In the genomic region with DNA sequence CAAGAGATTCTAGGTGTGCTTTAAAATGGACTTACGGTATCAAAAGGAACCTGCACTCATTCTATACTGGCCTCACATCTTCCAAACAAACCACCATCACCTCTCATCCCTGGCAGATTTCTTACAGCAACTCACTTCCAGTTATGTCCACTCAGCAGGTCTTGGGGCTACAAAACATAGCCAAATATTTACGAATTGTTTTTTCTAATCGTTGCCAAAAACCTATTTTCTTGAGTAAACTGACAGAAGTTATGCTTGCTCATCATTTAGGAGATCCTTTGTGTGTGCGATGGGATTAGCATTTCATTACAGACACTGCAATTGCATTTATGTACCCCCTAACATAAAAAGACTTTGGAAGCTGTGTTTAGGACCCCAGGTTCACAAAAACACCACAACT, we compare ENCODE assay signal across 20 cellular contexts. TPM values are rescaled to one million over a fixed set of nuclear protein-coding genes. Genes with fewer than 3 reads are reported as not detected.
DNase-seq lines count a peak whose midpoint lies in the region; ATAC-seq, FAIRE-seq and TF ChIP-seq lines count a peak whose summit lies in the region.
"Had no signal": no experiment of that assay in that cellular context is flagged by ENCODE, and none has a peak within 500 bp of the region (broad histone marks: within the 10 kb centered on the region; RNA-seq: fewer than 3 reads in every experiment).

No MANE protein-coding gene starts in this region.

- TF ChIP-seq CTCF in HFFc6 (IDR thresholded peaks at IDR 0.05), result no peak
- no peak for TF ChIP-seq CTCF in dorsolateral prefrontal cortex (IDR thresholded peaks at IDR 0.05 in 54 of 56, conservative IDR thresholded peaks at IDR 0.05 in 2 of 56; ENCODE audit: low read depth in 1 of 56, partially characterized antibody in 56 of 56)
- no peak for TF ChIP-seq CTCF in pancreas (IDR thresholded peaks at IDR 0.05)

- WGBS in pancreas, 2 donors, result 66 to 71% methylated on average over 4 of the region's 4 CpGs

- ATAC-seq in pancreas (no peak), HG02870 (IDR thresholded peaks at IDR 0.05; ENCODE audit: unreplicated experiment) (no peak)
- ATAC-seq: effector memory CD8-positive, alpha-beta T cell; right cardiac atrium had no signal

- H3K27ac ChIP-seq in dorsolateral prefrontal cortex, result peak overlapping the region in 29 of 59 donors; percentile 3 to 95 (median 85)
- peak overlapping the region; percentile 59 for H3K27ac ChIP-seq in muscle layer of colon (ENCODE audit: low read depth, low read length)
- H3K27ac ChIP-seq in stomach smooth muscle (ENCODE audit: low read length), result no peak overlapping the region
- H3K27ac ChIP-seq in pancreas, result no peak overlapping the region
- H3K27ac ChIP-seq: RWPE1 had no signal

- H3K4me1 ChIP-seq in muscle layer of colon (ENCODE audit: insufficient read depth, low read length) (peaks cover 52% of the 10 kb centered on the region), stomach smooth muscle (ENCODE audit: control insufficient read depth, insufficient read depth, low read length) (peaks cover 59% of the 10 kb centered on the region), HAP-1 (no peaks in the 10 kb centered on the region), pancreas (no peaks in the 10 kb centered on the region)

- peak overlapping the region; percentile 98 for H3K4me3 Mint-ChIP-seq in HFFc6
- H3K4me3 Mint-ChIP-seq: activated CD4-positive, alpha-beta T cell treated with anti-CD3 and anti-CD28 coated beads, Interleukin-2, amount 10 ng/mL, durations not matched to agents 24 days and 14 days; effector memory CD8-positive, alpha-beta T cell had no signal

- peaks cover 18% of the 10 kb centered on the region for H3K36me3 Mint-ChIP-seq in HFFc6 (ENCODE audit: low read depth)

- H3K27me3 ChIP-seq in dorsolateral prefrontal cortex (peaks cover 0 to 35% (median 6%) of the 10 kb centered on the region in 45 donors), muscle layer of colon (ENCODE audit: control insufficient read depth in 1 of 2, insufficient read depth in 2 of 2, low read length in 2 of 2) (peaks cover 0 to 8% of the 10 kb centered on the region in 2 donors), stomach smooth muscle (ENCODE audit: control insufficient read depth in 1 of 2, insufficient read depth in 2 of 2, low read length in 2 of 2) (peaks cover 0 to 2% of the 10 kb centered on the region in 2 donors), HAP-1 (ENCODE audit: low read depth) (peaks cover 44% of the 10 kb centered on the region), pancreas (no peaks in the 10 kb centered on the region)

- H3K9me3 ChIP-seq in muscle layer of colon (ENCODE audit: low read length) (no peaks in the 10 kb centered on the region), stomach smooth muscle (ENCODE audit: control insufficient read depth in 2 of 2, low read length in 2 of 2) (no peaks in the 10 kb centered on the region), HAP-1 (no peaks in the 10 kb centered on the region), pancreas (no peaks in the 10 kb centered on the region)

- H3K27ac Mint-ChIP-seq in HFFc6, result peak overlapping the region; percentile 63
- H3K27ac Mint-ChIP-seq: activated CD4-positive, alpha-beta T cell treated with anti-CD3 and anti-CD28 coated beads, Interleukin-2, amount 10 ng/mL, durations not matched to agents 24 days and 14 days; effector memory CD8-positive, alpha-beta T cell had no signal

- H3K4me1 Mint-ChIP-seq in HFFc6 (ENCODE audit: low read depth), result peaks cover 62% of the 10 kb centered on the region
- H3K4me1 Mint-ChIP-seq: activated CD4-positive, alpha-beta T cell treated with anti-CD3 and anti-CD28 coated beads, Interleukin-2, amount 10 ng/mL, durations not matched to agents 24 days and 14 days had no signal

- no peaks in the 10 kb centered on the region for H3K36me3 ChIP-seq in muscle layer of colon (ENCODE audit: insufficient read depth, low read length)
- H3K36me3 ChIP-seq in stomach smooth muscle (ENCODE audit: control insufficient read depth in 2 of 2, insufficient read depth in 2 of 2, low read length in 2 of 2), result no peaks in the 10 kb centered on the region
- no peaks in the 10 kb centered on the region for H3K36me3 ChIP-seq in HAP-1 (replicated peaks)
- no peaks in the 10 kb centered on the region for H3K36me3 ChIP-seq in pancreas

- H3K4me3 ChIP-seq in dorsolateral prefrontal cortex (peak overlapping the region in 57 of 59 donors; percentile 23 to 83 (median 71)), muscle layer of colon (ENCODE audit: low read depth in 1 of 2, low read length in 2 of 2) (peak overlapping the region in 1 of 2 donors; percentile 77), stomach smooth muscle (ENCODE audit: low read length in 2 of 2) (peak overlapping the region; percentile 85 to 90), HAP-1 (no peak overlapping the region), pancreas (no peak overlapping the region)

- H3K9me3 Mint-ChIP-seq in HFFc6, result no peaks in the 10 kb centered on the region
- H3K9me3 Mint-ChIP-seq: activated CD4-positive, alpha-beta T cell treated with anti-CD3 and anti-CD28 coated beads, Interleukin-2, amount 10 ng/mL, durations not matched to agents 24 days and 14 days; effector memory CD8-positive, alpha-beta T cell had no signal

- H3K27me3 Mint-ChIP-seq in HFFc6 (ENCODE audit: insufficient read depth), result no peaks in the 10 kb centered on the region; the same call in 1 of the 2 replicates

- no peak for FAIRE-seq in pancreas (lab: Jason Lieb, UNC)

- intact Hi-C loops in dorsolateral prefrontal cortex (cut with DNase I), result loop anchor here (5.0 to 10.0 kb wide), 2 partner anchors 123 to 140 kb away; no protein-coding TSS in a partner anchor
- intact Hi-C loops in pancreas (cut with DNase I), result loop anchor here in 1 of 3 donors (5.0 kb wide), 1 partner anchor 243 kb away; no protein-coding TSS in a partner anchor

- DNase-seq in HFFc6 (no peak), dorsolateral prefrontal cortex (no peak), HAP-1 (ENCODE audit: low spot score in 2 of 2) (no peak), pancreas (no peak), DMS79 treated with DMSO at 0.1 percent for 48 hours (lab: John Stamatoyannopoulos, UW) (no peak)
- DNase-seq: activated CD4-positive, alpha-beta T cell treated with anti-CD3 and anti-CD28 coated beads, Interleukin-2, amount 10 ng/mL, durations not matched to agents 24 days and 14 days; activated CD8-positive, alpha-beta memory T cell treated with anti-CD3 and anti-CD28 coated beads, Interleukin-2, amount 50 U/mL, for 4 hours; activated effector memory CD4-positive, alpha-beta T cell treated with anti-CD3 and anti-CD28 coated beads, Interleukin-2, amount 50 U/mL, for 16 hours; cerebellar nuclear complex; COR-L47; effector memory CD8-positive, alpha-beta T cell; EL; NCI-H1694; NCI-H446 treated with DMSO at 0.1 percent for 48 hours; right cardiac atrium; stimulated activated naive CD4-positive, alpha-beta T cell treated with Interleukin-2 at 50 U/mL for 16 hours had no signal

- H3K9ac ChIP-seq in muscle layer of colon (ENCODE audit: low read length) (peak overlapping the region; percentile 70), stomach smooth muscle (ENCODE audit: low read length in 2 of 2) (peak overlapping the region in 1 of 2 donors; percentile 81)

- in situ Hi-C loops in HAP-1 (cut with MboI; ENCODE audit: low sequenced_read_pairs), result no loop called here

RNA-seq across cellular contexts. Expression of gene KCNMA1, which starts 2.7 kb away (rescaled TPM):
- 100 to 1,000 TPM in 2 of 6 experiments, 10 to 100 TPM in 4; 87.1 to 191 (median 93.5) TPM for total RNA-seq in HFFc6 (2021; fragmentation: NEBNext Ultra II Directional; extraction: Animal tissue kit (Norgen Biotek cat#: 25700))
- 100 to 1,000 TPM; 110 to 286 (median 217) TPM for total RNA-seq in dorsolateral prefrontal cortex
- total RNA-seq in pancreas, result 10 to 100 TPM in 1 of 6 donors, 1 to 10 TPM in 5; 3.5 to 16.1 (median 7.4) TPM
- 10 to 100 TPM in 1 of 2 donors, 1 to 10 TPM in 1; 9.6 to 19.4 TPM for polyA plus RNA-seq in pancreas
- total RNA-seq: activated CD4-positive, alpha-beta T cell treated with anti-CD3 and anti-CD28 coated beads, Interleukin-2, amount 10 ng/mL, durations not matched to agents 24 days and 14 days had no signal

Comparison
In these comparisons a context has a peak if more than half of its experiments do, and no peak if none do; other contexts are left out.
1. H3K4me3 ChIP-seq: peak in dorsolateral prefrontal cortex (57 of 59) and stomach smooth muscle (2 of 2); none in HAP-1 (single experiment) and pancreas (0 of 4).
2. RNA of gene KCNMA1, which starts 2.7 kb away (total RNA-seq): 110 to 286 TPM in dorsolateral prefrontal cortex and 87.1 to 191 TPM in HFFc6; 3.5 to 16.1 TPM in pancreas; every median in the first group is over 4 times any median in the second.